ENCODE assay signal across 1 cellular context in the genomic region with DNA sequence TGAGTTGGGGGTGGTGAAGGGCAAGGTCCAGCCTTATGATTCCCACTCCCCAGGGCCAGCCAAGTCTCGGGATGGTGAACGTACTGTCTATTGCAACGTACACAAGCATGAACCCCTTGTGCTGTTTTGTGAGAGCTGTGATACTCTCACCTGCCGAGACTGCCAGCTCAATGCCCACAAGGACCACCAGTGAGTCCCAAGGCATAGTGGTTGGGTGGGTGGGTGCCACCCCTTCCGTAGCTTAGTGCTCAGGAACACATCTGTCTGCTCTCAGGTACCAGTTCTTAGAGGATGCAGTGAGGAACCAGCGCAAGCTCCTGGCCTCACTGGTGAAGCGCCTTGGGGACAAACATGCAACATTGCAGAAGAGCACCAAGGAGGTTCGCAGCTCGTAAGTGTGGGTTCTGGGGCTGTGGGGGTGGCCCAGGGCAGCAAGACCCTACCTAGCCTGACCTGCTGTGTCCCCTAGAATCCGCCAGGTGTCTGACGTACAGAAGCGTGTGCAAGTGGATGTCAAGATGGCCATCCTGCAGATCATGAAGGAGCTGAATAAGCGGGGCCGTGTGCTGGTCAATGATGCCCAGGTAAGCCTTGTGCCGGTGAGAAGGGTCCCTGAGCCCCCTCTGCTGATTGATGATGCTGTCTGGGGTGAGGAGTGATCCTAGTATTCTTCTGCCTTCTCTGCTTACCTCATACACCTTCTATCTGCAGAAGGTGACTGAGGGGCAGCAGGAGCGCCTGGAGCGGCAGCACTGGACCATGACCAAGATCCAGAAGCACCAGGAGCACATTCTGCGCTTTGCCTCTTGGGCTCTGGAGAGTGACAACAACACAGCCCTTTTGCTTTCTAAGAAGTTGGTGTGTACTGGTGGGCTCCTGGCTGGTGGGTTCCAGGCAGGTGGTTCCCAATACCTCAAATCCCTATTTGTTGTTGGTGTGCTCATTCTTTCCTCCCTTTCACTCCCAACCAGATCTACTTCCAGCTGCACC.
A peak's percentile ranks its signal among the peaks of the same experiment; 100 is the strongest.
TF ChIP-seq lines count a peak whose summit lies in the region.

No MANE protein-coding gene starts in this region.

TF ChIP-seq in HepG2, 621 proteins besides CTCF, POLR2A, EP300 and RAD21:
- TF ChIP-seq FOXO1 (CRISPR knock-in tag; IDR thresholded peaks at IDR 0.05) (no peak), NFATC3 (CRISPR knock-in tag; IDR thresholded peaks at IDR 0.05) (no peak), ZNF274 (CRISPR knock-in tag; IDR thresholded peaks at IDR 0.05) (no peak), AGO2 (optimal IDR thresholded peaks at IDR 0.05; ENCODE audit: low read depth, low read length) (peak; percentile 25), PHF20 (CRISPR knock-in tag; IDR thresholded peaks at IDR 0.05) (no peak), ZNF619 (CRISPR knock-in tag; IDR thresholded peaks at IDR 0.05) (no peak), RBM22 (optimal IDR thresholded peaks at IDR 0.05; ENCODE audit: low read length) (peak; percentile 47), ZNF253 (CRISPR knock-in tag; IDR thresholded peaks at IDR 0.05; ENCODE audit: borderline replicate concordance) (no peak), ZNF446 (CRISPR knock-in tag; IDR thresholded peaks at IDR 0.05) (no peak), FOXJ3 (CRISPR knock-in tag; IDR thresholded peaks at IDR 0.05; ENCODE audit: borderline replicate concordance) (no peak), CEBPG (CRISPR knock-in tag; IDR thresholded peaks at IDR 0.05) (no peak), ARNT2 (CRISPR knock-in tag; IDR thresholded peaks at IDR 0.05; ENCODE audit: low read depth) (no peak), IKZF1 (IDR thresholded peaks at IDR 0.05) (no peak), MIER3 (CRISPR knock-in tag; IDR thresholded peaks at IDR 0.05; ENCODE audit: borderline replicate concordance) (no peak), U2AF1 (optimal IDR thresholded peaks at IDR 0.05; ENCODE audit: low read depth, low read length) (no peak), ARHGAP35 (CRISPR knock-in tag; IDR thresholded peaks at IDR 0.05; ENCODE audit: borderline replicate concordance) (no peak), POLR2AphosphoS2 (IDR thresholded peaks at IDR 0.05; ENCODE audit: low read depth, low read length) (0 out of 2 replicates have a peak, but pooled peaks have one; percentile 48), ZNF138 (CRISPR knock-in tag; IDR thresholded peaks at IDR 0.05; ENCODE audit: low read depth) (no peak), SSRP1 (CRISPR knock-in tag; IDR thresholded peaks at IDR 0.05) (peak; percentile 41; the same call in 1 of the 2 replicates), ZNF510 (CRISPR knock-in tag; IDR thresholded peaks at IDR 0.05; ENCODE audit: low read depth) (no peak)
- TF ChIP-seq, protein P1, sequence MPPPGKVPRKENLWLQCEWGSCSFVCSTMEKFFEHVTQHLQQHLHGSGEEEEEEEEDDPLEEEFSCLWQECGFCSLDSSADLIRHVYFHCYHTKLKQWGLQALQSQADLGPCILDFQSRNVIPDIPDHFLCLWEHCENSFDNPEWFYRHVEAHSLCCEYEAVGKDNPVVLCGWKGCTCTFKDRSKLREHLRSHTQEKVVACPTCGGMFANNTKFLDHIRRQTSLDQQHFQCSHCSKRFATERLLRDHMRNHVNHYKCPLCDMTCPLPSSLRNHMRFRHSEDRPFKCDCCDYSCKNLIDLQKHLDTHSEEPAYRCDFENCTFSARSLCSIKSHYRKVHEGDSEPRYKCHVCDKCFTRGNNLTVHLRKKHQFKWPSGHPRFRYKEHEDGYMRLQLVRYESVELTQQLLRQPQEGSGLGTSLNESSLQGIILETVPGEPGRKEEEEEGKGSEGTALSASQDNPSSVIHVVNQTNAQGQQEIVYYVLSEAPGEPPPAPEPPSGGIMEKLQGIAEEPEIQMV (CRISPR knock-in tag; IDR thresholded peaks at IDR 0.05; ENCODE audit: low read depth) = no peak
- TF ChIP-seq, protein P2, sequence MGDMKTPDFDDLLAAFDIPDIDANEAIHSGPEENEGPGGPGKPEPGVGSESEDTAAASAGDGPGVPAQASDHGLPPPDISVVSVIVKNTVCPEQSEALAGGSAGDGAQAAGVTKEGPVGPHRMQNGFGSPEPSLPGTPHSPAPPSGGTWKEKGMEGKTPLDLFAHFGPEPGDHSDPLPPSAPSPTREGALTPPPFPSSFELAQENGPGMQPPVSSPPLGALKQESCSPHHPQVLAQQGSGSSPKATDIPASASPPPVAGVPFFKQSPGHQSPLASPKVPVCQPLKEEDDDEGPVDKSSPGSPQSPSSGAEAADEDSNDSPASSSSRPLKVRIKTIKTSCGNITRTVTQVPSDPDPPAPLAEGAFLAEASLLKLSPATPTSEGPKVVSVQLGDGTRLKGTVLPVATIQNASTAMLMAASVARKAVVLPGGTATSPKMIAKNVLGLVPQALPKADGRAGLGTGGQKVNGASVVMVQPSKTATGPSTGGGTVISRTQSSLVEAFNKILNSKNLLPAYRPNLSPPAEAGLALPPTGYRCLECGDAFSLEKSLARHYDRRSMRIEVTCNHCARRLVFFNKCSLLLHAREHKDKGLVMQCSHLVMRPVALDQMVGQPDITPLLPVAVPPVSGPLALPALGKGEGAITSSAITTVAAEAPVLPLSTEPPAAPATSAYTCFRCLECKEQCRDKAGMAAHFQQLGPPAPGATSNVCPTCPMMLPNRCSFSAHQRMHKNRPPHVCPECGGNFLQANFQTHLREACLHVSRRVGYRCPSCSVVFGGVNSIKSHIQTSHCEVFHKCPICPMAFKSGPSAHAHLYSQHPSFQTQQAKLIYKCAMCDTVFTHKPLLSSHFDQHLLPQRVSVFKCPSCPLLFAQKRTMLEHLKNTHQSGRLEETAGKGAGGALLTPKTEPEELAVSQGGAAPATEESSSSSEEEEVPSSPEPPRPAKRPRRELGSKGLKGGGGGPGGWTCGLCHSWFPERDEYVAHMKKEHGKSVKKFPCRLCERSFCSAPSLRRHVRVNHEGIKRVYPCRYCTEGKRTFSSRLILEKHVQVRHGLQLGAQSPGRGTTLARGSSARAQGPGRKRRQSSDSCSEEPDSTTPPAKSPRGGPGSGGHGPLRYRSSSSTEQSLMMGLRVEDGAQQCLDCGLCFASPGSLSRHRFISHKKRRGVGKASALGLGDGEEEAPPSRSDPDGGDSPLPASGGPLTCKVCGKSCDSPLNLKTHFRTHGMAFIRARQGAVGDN (CRISPR knock-in tag; IDR thresholded peaks at IDR 0.05) = 0 out of 2 replicates have a peak, but pooled peaks have one; percentile 10
- TF ChIP-seq, protein P3, sequence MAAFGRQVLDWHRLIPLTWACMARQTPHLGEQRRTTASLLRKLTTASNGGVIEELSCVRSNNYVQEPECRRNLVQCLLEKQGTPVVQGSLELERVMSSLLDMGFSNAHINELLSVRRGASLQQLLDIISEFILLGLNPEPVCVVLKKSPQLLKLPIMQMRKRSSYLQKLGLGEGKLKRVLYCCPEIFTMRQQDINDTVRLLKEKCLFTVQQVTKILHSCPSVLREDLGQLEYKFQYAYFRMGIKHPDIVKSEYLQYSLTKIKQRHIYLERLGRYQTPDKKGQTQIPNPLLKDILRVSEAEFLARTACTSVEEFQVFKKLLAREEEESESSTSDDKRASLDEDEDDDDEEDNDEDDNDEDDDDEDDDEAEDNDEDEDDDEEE (CRISPR knock-in tag; IDR thresholded peaks at IDR 0.05) = no peak
- TF ChIP-seq, protein P4, sequence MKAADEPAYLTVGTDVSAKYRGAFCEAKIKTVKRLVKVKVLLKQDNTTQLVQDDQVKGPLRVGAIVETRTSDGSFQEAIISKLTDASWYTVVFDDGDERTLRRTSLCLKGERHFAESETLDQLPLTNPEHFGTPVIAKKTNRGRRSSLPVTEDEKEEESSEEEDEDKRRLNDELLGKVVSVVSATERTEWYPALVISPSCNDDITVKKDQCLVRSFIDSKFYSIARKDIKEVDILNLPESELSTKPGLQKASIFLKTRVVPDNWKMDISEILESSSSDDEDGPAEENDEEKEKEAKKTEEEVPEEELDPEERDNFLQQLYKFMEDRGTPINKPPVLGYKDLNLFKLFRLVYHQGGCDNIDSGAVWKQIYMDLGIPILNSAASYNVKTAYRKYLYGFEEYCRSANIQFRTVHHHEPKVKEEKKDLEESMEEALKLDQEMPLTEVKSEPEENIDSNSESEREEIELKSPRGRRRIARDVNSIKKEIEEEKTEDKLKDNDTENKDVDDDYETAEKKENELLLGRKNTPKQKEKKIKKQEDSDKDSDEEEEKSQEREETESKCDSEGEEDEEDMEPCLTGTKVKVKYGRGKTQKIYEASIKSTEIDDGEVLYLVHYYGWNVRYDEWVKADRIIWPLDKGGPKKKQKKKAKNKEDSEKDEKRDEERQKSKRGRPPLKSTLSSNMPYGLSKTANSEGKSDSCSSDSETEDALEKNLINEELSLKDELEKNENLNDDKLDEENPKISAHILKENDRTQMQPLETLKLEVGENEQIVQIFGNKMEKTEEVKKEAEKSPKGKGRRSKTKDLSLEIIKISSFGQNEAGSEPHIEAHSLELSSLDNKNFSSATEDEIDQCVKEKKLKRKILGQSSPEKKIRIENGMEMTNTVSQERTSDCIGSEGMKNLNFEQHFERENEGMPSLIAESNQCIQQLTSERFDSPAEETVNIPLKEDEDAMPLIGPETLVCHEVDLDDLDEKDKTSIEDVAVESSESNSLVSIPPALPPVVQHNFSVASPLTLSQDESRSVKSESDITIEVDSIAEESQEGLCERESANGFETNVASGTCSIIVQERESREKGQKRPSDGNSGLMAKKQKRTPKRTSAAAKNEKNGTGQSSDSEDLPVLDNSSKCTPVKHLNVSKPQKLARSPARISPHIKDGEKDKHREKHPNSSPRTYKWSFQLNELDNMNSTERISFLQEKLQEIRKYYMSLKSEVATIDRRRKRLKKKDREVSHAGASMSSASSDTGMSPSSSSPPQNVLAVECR (CRISPR knock-in tag; IDR thresholded peaks at IDR 0.05; ENCODE audit: borderline replicate concordance) = peak; percentile 18; the same call in 1 of the 2 replicates
- TF ChIP-seq, protein P5, sequence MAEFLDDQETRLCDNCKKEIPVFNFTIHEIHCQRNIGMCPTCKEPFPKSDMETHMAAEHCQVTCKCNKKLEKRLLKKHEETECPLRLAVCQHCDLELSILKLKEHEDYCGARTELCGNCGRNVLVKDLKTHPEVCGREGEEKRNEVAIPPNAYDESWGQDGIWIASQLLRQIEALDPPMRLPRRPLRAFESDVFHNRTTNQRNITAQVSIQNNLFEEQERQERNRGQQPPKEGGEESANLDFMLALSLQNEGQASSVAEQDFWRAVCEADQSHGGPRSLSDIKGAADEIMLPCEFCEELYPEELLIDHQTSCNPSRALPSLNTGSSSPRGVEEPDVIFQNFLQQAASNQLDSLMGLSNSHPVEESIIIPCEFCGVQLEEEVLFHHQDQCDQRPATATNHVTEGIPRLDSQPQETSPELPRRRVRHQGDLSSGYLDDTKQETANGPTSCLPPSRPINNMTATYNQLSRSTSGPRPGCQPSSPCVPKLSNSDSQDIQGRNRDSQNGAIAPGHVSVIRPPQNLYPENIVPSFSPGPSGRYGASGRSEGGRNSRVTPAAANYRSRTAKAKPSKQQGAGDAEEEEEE (CRISPR knock-in tag; IDR thresholded peaks at IDR 0.05; ENCODE audit: borderline replicate concordance) = no peak
